In genomic region chr3:169818330-169818729, GRCh38 we compare ENCODE assay signal across 28 cellular contexts. TPM values are rescaled to one million over a fixed set of nuclear protein-coding genes. Genes with fewer than 3 reads are reported as not detected.
A peak's percentile ranks its signal among the peaks of the same experiment; 100 is the strongest.
DNase-seq lines count a peak whose midpoint lies in the region; ATAC-seq, FAIRE-seq and TF ChIP-seq lines count a peak whose summit lies in the region.
"Had no signal": no experiment of that assay in that cellular context is flagged by ENCODE, and none has a peak within 500 bp of the region (broad histone marks: within the 10 kb centered on the region; RNA-seq: fewer than 3 reads in every experiment).

No MANE protein-coding gene starts in this region.

- H2AK5ac ChIP-seq in IMR-90 (ENCODE audit: low read depth, low read length) = no peak overlapping the region

- no peak overlapping the region for H3K4me3 Mint-ChIP-seq in activated naive CD8-positive, alpha-beta T cell treated with anti-CD3 and anti-CD28 coated beads for 36 hours
- H3K4me3 Mint-ChIP-seq: activated CD4-positive, alpha-beta memory T cell treated with anti-CD3 and anti-CD28 coated beads, Interleukin-2, amount 10 ng/mL, durations not matched to agents 7 days and 5 days; activated naive CD4-positive, alpha-beta T cell treated with anti-CD3 and anti-CD28 coated beads, Interleukin-2, amount 50 U/mL, for 24 hours; brain; CD4-positive, CD25-positive, alpha-beta regulatory T cell; mesothelial cell of epicardium; nephron progenitor cell; T-helper 1 cell treated with Interleukin-12 subunit alpha and Interleukin-12 subunit beta and Interleukin-4 antibody, amounts not matched to agents 30 μg/mL and 1 μg/mL, for 36 hours had no signal

- H3K27me3 ChIP-seq in IMR-90 (ENCODE audit: control insufficient read depth, insufficient read depth, low read length) (no peaks in the 10 kb centered on the region), keratinocyte (ENCODE audit: control insufficient read depth, extremely low read depth, insufficient read depth, low read length) (peaks cover 5% of the 10 kb centered on the region)
- H3K27me3 ChIP-seq: MG63 had no signal

- no peak for TF ChIP-seq CTCF in IMR-90 (conservative IDR thresholded peaks at IDR 0.05; ENCODE audit: low read depth, low read length)
- no peak for TF ChIP-seq CTCF in astrocyte of the spinal cord (IDR thresholded peaks at IDR 0.05; ENCODE audit: low read depth, low read length)
- TF ChIP-seq CTCF in keratinocyte (optimal IDR thresholded peaks at IDR 0.05 in 1 of 3, IDR thresholded peaks at IDR 0.05 in 1 of 3, conservative IDR thresholded peaks at IDR 0.05 in 1 of 3; ENCODE audit: extremely low read depth in 1 of 3, insufficient read depth in 2 of 3, low read length in 3 of 3) = no peak

- H3K9me3 ChIP-seq in IMR-90 (ENCODE audit: control insufficient read depth, insufficient read depth, low read length) (no peaks in the 10 kb centered on the region), keratinocyte (ENCODE audit: control insufficient read depth, low read depth, low read length) (peaks cover 3% of the 10 kb centered on the region)
- H3K9me3 ChIP-seq: gastrocnemius medialis had no signal

- H3K9me1 ChIP-seq in IMR-90 (ENCODE audit: insufficient read depth, low read length) = 0 out of 2 replicates have a peak, but pooled peaks cover under 1% of the 10 kb centered on the region
- H3K9me1 ChIP-seq in keratinocyte (ENCODE audit: control insufficient read depth, extremely low read depth, insufficient read depth, low read length) = no peaks in the 10 kb centered on the region

- peak overlapping the region; percentile 77; the same call in 1 of the 2 replicates for H2BK120ac ChIP-seq in IMR-90 (ENCODE audit: low read depth, low read length)

- TF ChIP-seq POLR2A in IMR-90 (IDR thresholded peaks at IDR 0.05; ENCODE audit: low read depth, low read length) = no peak

- H2AFZ ChIP-seq in IMR-90 (replicated peaks; ENCODE audit: low read length, poor library complexity) (peak overlapping the region; percentile 90), keratinocyte (ENCODE audit: control insufficient read depth, low read length) (peak overlapping the region; percentile 68)

- H4K8ac ChIP-seq in IMR-90 (ENCODE audit: low read depth in 2 of 2, low read length in 2 of 2) = peak overlapping the region; percentile 53 to 79; a peak in 3 of 4 replicates

- intact Hi-C loops in IMR-90 (cut with micrococcal nuclease) = no loop called here

- no peak overlapping the region; the same call in 1 of the 2 replicates for H3K23ac ChIP-seq in IMR-90 (ENCODE audit: low read depth, low read length)

- peak overlapping the region; percentile 61; the same call in 1 of the 2 replicates for H3K4ac ChIP-seq in IMR-90 (ENCODE audit: low read depth, low read length)

- peak overlapping the region; percentile 55; the same call in 1 of the 2 replicates for H3K4me2 ChIP-seq in IMR-90 (ENCODE audit: low read depth, low read length)
- H3K4me2 ChIP-seq in keratinocyte (ENCODE audit: control insufficient read depth, extremely low read depth, insufficient read depth, low read depth, low read length) = no peak overlapping the region

- H3K4me1 Mint-ChIP-seq in activated naive CD8-positive, alpha-beta T cell treated with anti-CD3 and anti-CD28 coated beads for 36 hours = peaks cover 7% of the 10 kb centered on the region

- peak overlapping the region; percentile 55 for H2BK5ac ChIP-seq in IMR-90 (ENCODE audit: low read depth, low read length, poor library complexity, severe bottlenecking)

- peak overlapping the region; percentile 71 for H2BK20ac ChIP-seq in IMR-90 (ENCODE audit: low read depth, low read length)

- no peaks in the 10 kb centered on the region for H3K36me3 ChIP-seq in IMR-90 (ENCODE audit: control insufficient read depth, insufficient read depth, low read length)
- no peaks in the 10 kb centered on the region for H3K36me3 ChIP-seq in keratinocyte (ENCODE audit: control insufficient read depth in 2 of 2, extremely low read depth in 1 of 2, insufficient read depth in 2 of 2, low read length in 2 of 2)
- H3K36me3 ChIP-seq: gastrocnemius medialis, MG63 had no signal

- POLR2A ChIA-PET in IMR-90 (lab: Charles Lee; ENCODE audit: unreplicated experiment) = no interaction called here

- H3K27ac ChIP-seq in IMR-90 (ENCODE audit: insufficient read depth, low read length) = no peak overlapping the region
- no peak overlapping the region for H3K27ac ChIP-seq in keratinocyte (ENCODE audit: control insufficient read depth, insufficient read depth, low read length)
- H3K27ac ChIP-seq: gastrocnemius medialis, psoas muscle had no signal

- H4K20me1 ChIP-seq in IMR-90 (ENCODE audit: insufficient read depth, low read length) (no peaks in the 10 kb centered on the region), keratinocyte (ENCODE audit: control insufficient read depth, extremely low read depth, insufficient read depth, low read length) (no peaks in the 10 kb centered on the region)

- CTCF ChIA-PET in IMR-90 (lab: Yijun Ruan, JAX) = no interaction called here

- in situ Hi-C loops in ACHN (cut with HindIII; ENCODE audit: low pct_ligation_motif_present, low pct_unique_long_range_greater_than_20kb, low sequenced_read_pairs) (no loop called here), IMR-90 (cut with MboI; ENCODE audit: low sequenced_read_pairs) (no loop called here), astrocyte of the spinal cord (cut with HindIII; ENCODE audit: low sequenced_read_pairs) (no loop called here)

- peak; percentile 8 for DNase-seq in ACHN
- peak; percentile 58 for DNase-seq in IMR-90
- peak; percentile 33 for DNase-seq in astrocyte of the spinal cord (ENCODE audit: low read depth, low spot score)
- no peak for DNase-seq in keratinocyte (ENCODE audit: low read depth, low spot score)
- DNase-seq in stimulated activated CD8-positive, alpha-beta memory T cell treated with anti-CD3 and anti-CD28 coated beads, Interleukin-4, amount 100 ng/mL, for 48 hours = no peak
- no peak for DNase-seq in activated naive CD8-positive, alpha-beta T cell treated with anti-CD3 and anti-CD28 coated beads for 36 hours
- DNase-seq in stimulated activated naive CD8-positive, alpha-beta T cell treated with anti-CD3 and anti-CD28 coated beads, Interleukin-15, Interleukin-2, amounts not matched to agents 100 U/mL and 50 U/mL, for 24 hours = no peak
- DNase-seq in T1000 (lab: John Stamatoyannopoulos, UW) = no peak
- DNase-seq: activated CD4-positive, alpha-beta memory T cell treated with anti-CD3 and anti-CD28 coated beads, Interleukin-2, amount 10 ng/mL, durations not matched to agents 7 days and 5 days; activated T-cell treated with anti-CD3 and anti-CD28 coated beads, Interleukin-2, amount 50 U/mL, for 1 hour; CD4-positive, CD25-positive, alpha-beta regulatory T cell; gastrocnemius medialis; left colon; MG63; NCI-H1436 treated with DMSO at 0.1 percent for 48 hours; NCI-H2171 treated with DMSO at 0.1 percent for 48 hours; NCI-H774; nephron progenitor cell; OCI-M1; psoas muscle; stimulated activated CD4-positive, alpha-beta T cell treated with anti-CD3 and anti-CD28 coated beads, Interleukin-4, amount 100 ng/mL, for 4 hours had no signal

- H4K5ac ChIP-seq in IMR-90 (ENCODE audit: low read depth, low read length) = peak overlapping the region; percentile 0; the same call in 1 of the 2 replicates

- H2BK15ac ChIP-seq in IMR-90 (ENCODE audit: low read depth, low read length) = 0 out of 3 replicates have a peak overlapping the region, but pooled peaks have one; percentile 15

- no peak overlapping the region for H3K27ac Mint-ChIP-seq in activated naive CD8-positive, alpha-beta T cell treated with anti-CD3 and anti-CD28 coated beads for 36 hours
- H3K27ac Mint-ChIP-seq: activated CD4-positive, alpha-beta memory T cell treated with anti-CD3 and anti-CD28 coated beads, Interleukin-2, amount 10 ng/mL, durations not matched to agents 7 days and 5 days; activated naive CD4-positive, alpha-beta T cell treated with anti-CD3 and anti-CD28 coated beads, Interleukin-2, amount 50 U/mL, for 24 hours; brain; mesothelial cell of epicardium; nephron progenitor cell; T-helper 1 cell treated with Interleukin-12 subunit alpha and Interleukin-12 subunit beta and Interleukin-4 antibody, amounts not matched to agents 30 μg/mL and 1 μg/mL, for 36 hours had no signal

- H3K79me1 ChIP-seq in IMR-90 (ENCODE audit: low read depth in 1 of 2, low read length in 2 of 2) = no peaks in the 10 kb centered on the region

- no peak overlapping the region for H3K56ac ChIP-seq in IMR-90 (ENCODE audit: extremely low read depth, insufficient read depth, low read length)

- WGBS in IMR-90 (ENCODE audit: extremely low coverage in 2 of 2, insufficient read length in 1 of 2), 2 experiments = no CpG with 5 or more reads among the region's 2 CpGs

- peak overlapping the region; percentile 37; the same call in 1 of the 2 replicates for H4K91ac ChIP-seq in IMR-90 (ENCODE audit: insufficient read depth, low read depth, low read length)

- H3K9ac ChIP-seq in IMR-90 (ENCODE audit: low read depth, low read length) (no peak overlapping the region), keratinocyte (ENCODE audit: control insufficient read depth, extremely low read depth, insufficient read depth, low read length) (no peak overlapping the region)

- H3K27me3 Mint-ChIP-seq in activated naive CD8-positive, alpha-beta T cell treated with anti-CD3 and anti-CD28 coated beads for 36 hours = no peaks in the 10 kb centered on the region

- H2AK9ac ChIP-seq in IMR-90 (replicated peaks; ENCODE audit: low read depth, low read length, poor library complexity) = no peak overlapping the region

- peak overlapping the region; percentile 54; the same call in 1 of the 2 replicates for H3K18ac ChIP-seq in IMR-90 (ENCODE audit: low read depth, low read length)

- peak; percentile 86 for ATAC-seq in IMR-90 (ENCODE audit: low read depth)
- no peak for ATAC-seq in stimulated activated naive CD8-positive, alpha-beta T cell treated with anti-CD3 and anti-CD28 coated beads, Interleukin-15, Interleukin-2, amounts not matched to agents 100 U/mL and 50 U/mL, for 24 hours
- ATAC-seq: gastrocnemius medialis, left colon, psoas muscle had no signal

- TF ChIP-seq RAD21 in IMR-90 (IDR thresholded peaks at IDR 0.05; ENCODE audit: low read length) = no peak

- no peaks in the 10 kb centered on the region for H3K79me2 ChIP-seq in keratinocyte (ENCODE audit: control insufficient read depth, insufficient read depth, low read length)

- BruUV-seq in IMR-90 (replicated peaks; lab: Mats Ljungman, UMichigan) = no TSS peak

- peaks cover 3% of the 10 kb centered on the region for H3K4me1 ChIP-seq in IMR-90 (ENCODE audit: control insufficient read depth, insufficient read depth, low read length)
- H3K4me1 ChIP-seq in keratinocyte (ENCODE audit: control insufficient read depth, extremely low read depth, insufficient read depth, low read length) = no peaks in the 10 kb centered on the region
- H3K4me1 ChIP-seq: psoas muscle had no signal

- peak overlapping the region; percentile 75; the same call in 1 of the 2 replicates for H3K14ac ChIP-seq in IMR-90 (replicated peaks; ENCODE audit: low read depth, low read length)

- H3K9me3 Mint-ChIP-seq in activated naive CD8-positive, alpha-beta T cell treated with anti-CD3 and anti-CD28 coated beads for 36 hours = peaks cover 18% of the 10 kb centered on the region

- no peak for FAIRE-seq in keratinocyte (lab: Jason Lieb, UNC)

- H3K4me3 ChIP-seq in IMR-90 (ENCODE audit: insufficient read depth, low read depth, low read length) (no peak overlapping the region), astrocyte of the spinal cord (ENCODE audit: low read depth, low read length) (no peak overlapping the region), keratinocyte (ENCODE audit: control insufficient read depth in 2 of 3, extremely low read depth in 1 of 3, insufficient read depth in 2 of 3, low read depth in 1 of 3, low read length in 3 of 3) (no peak overlapping the region)
- H3K4me3 ChIP-seq: gastrocnemius medialis, MG63, psoas muscle had no signal

- dilution Hi-C loops in IMR-90 (cut with HindIII; ENCODE audit: low sequenced_read_pairs, unreplicated experiment) (no loop called here), keratinocyte (cut with MboI; ENCODE audit: extremely low pct_ligation_motif_present, low sequenced_read_pairs) (no loop called here)

- H3K36me3 Mint-ChIP-seq in activated naive CD8-positive, alpha-beta T cell treated with anti-CD3 and anti-CD28 coated beads for 36 hours = peaks cover 4% of the 10 kb centered on the region
- H3K36me3 Mint-ChIP-seq: brain; CD4-positive, CD25-positive, alpha-beta regulatory T cell had no signal

RNA-seq across cellular contexts. Expression of gene LRRC34, which starts 5.6 kb away (rescaled TPM):
- total RNA-seq in IMR-90 (2012; rRNA removed) = 0.90 and 1.1 TPM in 2 replicates
- 0.60 and 0.91 TPM in 2 replicates for polyA plus RNA-seq in IMR-90 (2012; rRNA removed)
- polyA plus RNA-seq in IMR-90 (2012; cell fraction: cytosol; rRNA removed) = 0.10 and 0.15 TPM in 2 replicates
- 0.23 and 0.68 TPM in 2 replicates for polyA plus RNA-seq in IMR-90 (2012; cell fraction: nucleus; rRNA removed; ENCODE audit: low replicate concordance)
- 0.17 to 0.43 TPM (median 0.36 TPM) in 3 replicates for polyA plus RNA-seq in keratinocyte
- not detected for polyA plus RNA-seq in keratinocyte (2011; ENCODE audit: low read depth)
- 0.19 and 0.27 TPM in 2 replicates for polyA plus RNA-seq in keratinocyte (2011; cell fraction: cytosol; rRNA removed)
- polyA plus RNA-seq in keratinocyte (2011; cell fraction: nucleus; rRNA removed) = 0.28 and 0.43 TPM in 2 replicates
- polyA plus RNA-seq in keratinocyte (2012; ENCODE audit: low replicate concordance) = 0.16 and 0.49 TPM in 2 replicates
- polyA minus RNA-seq in keratinocyte = 0.03 TPM in 1 of 3 replicates, not detected in the others
- not detected for polyA minus RNA-seq in keratinocyte (2011; cell fraction: cytosol; rRNA and poly(A)+ RNA removed)
- 1.3 TPM in 1 of 2 replicates, not detected in the other for polyA minus RNA-seq in keratinocyte (2011; cell fraction: nucleus; rRNA and poly(A)+ RNA removed)
- total RNA-seq in activated naive CD8-positive, alpha-beta T cell treated with anti-CD3 and anti-CD28 coated beads for 36 hours = 1 to 10 TPM; 4.0 to 4.4 TPM
- total RNA-seq: A172; CD4-positive, CD25-positive, alpha-beta regulatory T cell had no signal

RNA-seq across cellular contexts. Expression of gene LRRIQ4, which starts 5.7 kb away (rescaled TPM):
- total RNA-seq in IMR-90 (2012; rRNA removed) = not detected in 2 replicates
- polyA plus RNA-seq in IMR-90 (2012; rRNA removed) (not detected in 2 replicates), keratinocyte (not detected in 3 replicates)
- 0.02 TPM in 1 of 2 replicates, not detected in the other for polyA plus RNA-seq in IMR-90 (2012; cell fraction: cytosol; rRNA removed)
- polyA plus RNA-seq in IMR-90 (2012; cell fraction: nucleus; rRNA removed; ENCODE audit: low replicate concordance) = not detected in 2 replicates
- polyA plus RNA-seq in keratinocyte (2011; ENCODE audit: low read depth) = not detected
- not detected in 2 replicates for polyA plus RNA-seq in keratinocyte (2011; cell fraction: cytosol; rRNA removed)
- polyA plus RNA-seq in keratinocyte (2011; cell fraction: nucleus; rRNA removed) = not detected in 2 replicates
- not detected in 2 replicates for polyA plus RNA-seq in keratinocyte (2012; ENCODE audit: low replicate concordance)
- polyA minus RNA-seq in keratinocyte = not detected in 3 replicates
- not detected for polyA minus RNA-seq in keratinocyte (2011; cell fraction: cytosol; rRNA and poly(A)+ RNA removed)
- not detected in 2 replicates for polyA minus RNA-seq in keratinocyte (2011; cell fraction: nucleus; rRNA and poly(A)+ RNA removed)
- under 1 TPM; 0.18 to 0.49 TPM for total RNA-seq in activated naive CD8-positive, alpha-beta T cell treated with anti-CD3 and anti-CD28 coated beads for 36 hours
- total RNA-seq: A172; activated CD4-positive, alpha-beta memory T cell treated with anti-CD3 and anti-CD28 coated beads, Interleukin-2, amount 10 ng/mL, durations not matched to agents 7 days and 5 days; CD4-positive, CD25-positive, alpha-beta regulatory T cell; psoas muscle; ureter had no signal
- polyA plus RNA-seq: CD4-positive, CD25-positive, alpha-beta regulatory T cell had no signal

RNA-seq across cellular contexts. Expression of gene MYNN, which starts 45.1 kb away (rescaled TPM):
- total RNA-seq in IMR-90 (2012; rRNA removed) = 26.9 and 33.1 TPM in 2 replicates
- polyA plus RNA-seq in IMR-90 (2012; rRNA removed) = 10.2 and 11.8 TPM in 2 replicates
- polyA plus RNA-seq in IMR-90 (2012; cell fraction: cytosol; rRNA removed) = 2.4 and 2.7 TPM in 2 replicates
- 3.5 and 25.6 TPM in 2 replicates for polyA plus RNA-seq in IMR-90 (2012; cell fraction: nucleus; rRNA removed; ENCODE audit: low replicate concordance)
- 10.0 to 16.9 TPM (median 11.2 TPM) in 3 replicates for polyA plus RNA-seq in keratinocyte
- polyA plus RNA-seq in keratinocyte (2011; ENCODE audit: low read depth) = 38.1 TPM
- polyA plus RNA-seq in keratinocyte (2011; cell fraction: cytosol; rRNA removed) = 5.7 and 14.9 TPM in 2 replicates
- 16.0 and 19.2 TPM in 2 replicates for polyA plus RNA-seq in keratinocyte (2011; cell fraction: nucleus; rRNA removed)
- 7.6 and 10.9 TPM in 2 replicates for polyA plus RNA-seq in keratinocyte (2012; ENCODE audit: low replicate concordance)
- 2.0 to 15.9 TPM (median 6.7 TPM) in 3 replicates for polyA minus RNA-seq in keratinocyte
- 6.7 TPM for polyA minus RNA-seq in keratinocyte (2011; cell fraction: cytosol; rRNA and poly(A)+ RNA removed)
- 8.7 and 11.4 TPM in 2 replicates for polyA minus RNA-seq in keratinocyte (2011; cell fraction: nucleus; rRNA and poly(A)+ RNA removed)
- total RNA-seq in activated naive CD8-positive, alpha-beta T cell treated with anti-CD3 and anti-CD28 coated beads for 36 hours = 10 to 100 TPM; 17.3 to 18.7 TPM

RNA-seq across cellular contexts. Expression of gene ACTRT3, which starts 49.0 kb away (rescaled TPM):
- total RNA-seq in IMR-90 (2012; rRNA removed) = 2.5 TPM in 2 replicates
- polyA plus RNA-seq in IMR-90 (2012; rRNA removed) = 0.97 and 1.1 TPM in 2 replicates
- 0.89 and 1.4 TPM in 2 replicates for polyA plus RNA-seq in IMR-90 (2012; cell fraction: cytosol; rRNA removed)
- polyA plus RNA-seq in IMR-90 (2012; cell fraction: nucleus; rRNA removed; ENCODE audit: low replicate concordance) = 0.29 and 0.52 TPM in 2 replicates
- 2.5 to 3.4 TPM (median 2.9 TPM) in 3 replicates for polyA plus RNA-seq in keratinocyte
- polyA plus RNA-seq in keratinocyte (2011; ENCODE audit: low read depth) = 0.17 TPM
- polyA plus RNA-seq in keratinocyte (2011; cell fraction: cytosol; rRNA removed) = 2.5 and 3.2 TPM in 2 replicates
- polyA plus RNA-seq in keratinocyte (2011; cell fraction: nucleus; rRNA removed) = 3.0 and 3.3 TPM in 2 replicates
- 0.75 and 4.5 TPM in 2 replicates for polyA plus RNA-seq in keratinocyte (2012; ENCODE audit: low replicate concordance)
- 0.59 to 2.9 TPM (median 0.74 TPM) in 3 replicates for polyA minus RNA-seq in keratinocyte
- 1.5 TPM for polyA minus RNA-seq in keratinocyte (2011; cell fraction: cytosol; rRNA and poly(A)+ RNA removed)
- polyA minus RNA-seq in keratinocyte (2011; cell fraction: nucleus; rRNA and poly(A)+ RNA removed) = 1.8 and 3.2 TPM in 2 replicates
- 1 to 10 TPM; 1.2 to 1.7 TPM for total RNA-seq in activated naive CD8-positive, alpha-beta T cell treated with anti-CD3 and anti-CD28 coated beads for 36 hours
- total RNA-seq: CD4-positive, CD25-positive, alpha-beta regulatory T cell had no signal

RNA-seq across cellular contexts. Expression of gene LRRC31, which starts 51.4 kb away (rescaled TPM):
- not detected in 2 replicates for total RNA-seq in IMR-90 (2012; rRNA removed)
- not detected in 2 replicates for polyA plus RNA-seq in IMR-90 (2012; rRNA removed)
- polyA plus RNA-seq in IMR-90 (2012; cell fraction: cytosol; rRNA removed) = not detected in 2 replicates
- not detected in 2 replicates for polyA plus RNA-seq in IMR-90 (2012; cell fraction: nucleus; rRNA removed; ENCODE audit: low replicate concordance)
- not detected in 3 replicates for polyA plus RNA-seq in keratinocyte
- polyA plus RNA-seq in keratinocyte (2011; ENCODE audit: low read depth) = not detected
- not detected in 2 replicates for polyA plus RNA-seq in keratinocyte (2011; cell fraction: cytosol; rRNA removed)
- not detected in 2 replicates for polyA plus RNA-seq in keratinocyte (2011; cell fraction: nucleus; rRNA removed)
- not detected in 2 replicates for polyA plus RNA-seq in keratinocyte (2012; ENCODE audit: low replicate concordance)
- not detected in 3 replicates for polyA minus RNA-seq in keratinocyte
- polyA minus RNA-seq in keratinocyte (2011; cell fraction: cytosol; rRNA and poly(A)+ RNA removed) = not detected
- polyA minus RNA-seq in keratinocyte (2011; cell fraction: nucleus; rRNA and poly(A)+ RNA removed) = not detected in 2 replicates
- total RNA-seq in activated naive CD8-positive, alpha-beta T cell treated with anti-CD3 and anti-CD28 coated beads for 36 hours = not detected
- total RNA-seq: A172; activated CD4-positive, alpha-beta memory T cell treated with anti-CD3 and anti-CD28 coated beads, Interleukin-2, amount 10 ng/mL, durations not matched to agents 7 days and 5 days; CD4-positive, CD25-positive, alpha-beta regulatory T cell; dermis microvascular lymphatic vessel endothelial cell; mesothelial cell of epicardium; psoas muscle had no signal
- polyA plus RNA-seq: CD4-positive, CD25-positive, alpha-beta regulatory T cell had no signal

Comparison
In these comparisons a context has a peak if more than half of its experiments do, and no peak if none do; other contexts are left out.
1. DNase-seq: peak in ACHN (single experiment), IMR-90 (single experiment) and astrocyte of the spinal cord (single experiment); none in keratinocyte (single experiment), stimulated activated CD8-positive, alpha-beta memory T cell treated with anti-CD3 and anti-CD28 coated beads, Interleukin-4, amount 100 ng/mL, for 48 hours (single experiment), activated naive CD8-positive, alpha-beta T cell treated with anti-CD3 and anti-CD28 coated beads for 36 hours (single experiment), stimulated activated naive CD8-positive, alpha-beta T cell treated with anti-CD3 and anti-CD28 coated beads, Interleukin-15, Interleukin-2, amounts not matched to agents 100 U/mL and 50 U/mL, for 24 hours (single experiment) and T1000 (single experiment).